In the genomic region with DNA sequence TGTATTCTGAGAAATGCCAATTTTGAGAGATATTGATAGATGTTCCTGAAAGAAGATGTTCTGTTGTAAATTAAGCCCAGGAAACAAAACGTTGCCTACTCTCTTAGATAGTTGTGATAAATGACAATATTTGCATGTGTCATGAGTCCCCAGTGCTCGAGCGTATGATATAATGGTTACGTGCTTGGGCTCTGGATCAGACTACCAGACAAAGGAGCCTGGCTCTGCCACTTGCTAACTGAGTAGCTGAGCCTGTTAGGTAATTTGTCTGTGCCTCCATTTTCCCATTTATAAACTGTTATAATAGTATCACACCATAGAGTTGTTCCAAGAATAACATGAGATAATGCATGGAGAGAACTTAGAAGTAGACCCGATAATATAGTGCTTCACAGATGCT, we compare ENCODE assay signal across 20 cellular contexts. TPM values are rescaled to one million over a fixed set of nuclear protein-coding genes. Genes with fewer than 3 reads are reported as not detected.
DNase-seq lines count a peak whose midpoint lies in the region; ATAC-seq, FAIRE-seq and TF ChIP-seq lines count a peak whose summit lies in the region.
"Had no signal": no experiment of that assay in that cellular context is flagged by ENCODE, and none has a peak within 500 bp of the region (broad histone marks: within the 10 kb centered on the region; RNA-seq: fewer than 3 reads in every experiment).

No MANE protein-coding gene starts in this region.

- H3K36me3 ChIP-seq in endocrine pancreas (ENCODE audit: control insufficient read depth, insufficient read depth, low read length), result no peaks in the 10 kb centered on the region
- no peaks in the 10 kb centered on the region for H3K36me3 ChIP-seq in naive thymus-derived CD4-positive, alpha-beta T cell (ENCODE audit: control insufficient read depth in 2 of 3, insufficient read depth in 3 of 3, low read length in 3 of 3)
- H3K36me3 ChIP-seq: BE2C had no signal

- H3K27me3 Mint-ChIP-seq in type B pancreatic cell, result no peaks in the 10 kb centered on the region
- peaks cover 4 to 30% (median 20%) of the 10 kb centered on the region in 5 donors for H3K27me3 Mint-ChIP-seq in naive thymus-derived CD4-positive, alpha-beta T cell
- peaks cover 1% of the 10 kb centered on the region for H3K27me3 Mint-ChIP-seq in activated T-helper 2 cell treated with anti-CD3 and anti-CD28 coated beads, Interferon-gamma antibody, Interleukin-2, Interleukin-4, amounts not matched to agents 10 μg/mL and 5 μg/mL and 100 μg/mL, durations not matched to agents 14 hours and 24 hours and 36 hours (ENCODE audit: low read depth)

- peak overlapping the region; percentile 80 for H3K4me3 Mint-ChIP-seq in type B pancreatic cell
- H3K4me3 Mint-ChIP-seq in naive thymus-derived CD4-positive, alpha-beta T cell, result no peak overlapping the region
- H3K4me3 Mint-ChIP-seq in activated T-helper 2 cell treated with anti-CD3 and anti-CD28 coated beads, Interferon-gamma antibody, Interleukin-2, Interleukin-4, amounts not matched to agents 10 μg/mL and 5 μg/mL and 100 μg/mL, durations not matched to agents 14 hours and 24 hours and 36 hours (ENCODE audit: low read depth), result no peak overlapping the region
- H3K4me3 Mint-ChIP-seq: HFFc6 had no signal

- intact Hi-C loops in naive thymus-derived CD4-positive, alpha-beta T cell (cut with micrococcal nuclease), result no loop called here
- intact Hi-C loops in activated T-helper 2 cell treated with anti-CD3 and anti-CD28 coated beads, Interferon-gamma antibody, Interleukin-2, Interleukin-4, amounts not matched to agents 10 μg/mL and 5 μg/mL and 100 μg/mL, durations not matched to agents 14 hours and 24 hours and 36 hours (cut with micrococcal nuclease), result no loop called here

- TF ChIP-seq POLR2A in GM12892 (IDR thresholded peaks at IDR 0.05; ENCODE audit: low read depth, low read length), result no peak

- no peaks in the 10 kb centered on the region for H3K36me3 Mint-ChIP-seq in type B pancreatic cell
- H3K36me3 Mint-ChIP-seq in naive thymus-derived CD4-positive, alpha-beta T cell, result no peaks in the 10 kb centered on the region
- H3K36me3 Mint-ChIP-seq in activated T-helper 2 cell treated with anti-CD3 and anti-CD28 coated beads, Interferon-gamma antibody, Interleukin-2, Interleukin-4, amounts not matched to agents 10 μg/mL and 5 μg/mL and 100 μg/mL, durations not matched to agents 14 hours and 24 hours and 36 hours (ENCODE audit: low read depth), result no peaks in the 10 kb centered on the region

- H3K4me1 ChIP-seq in endocrine pancreas (ENCODE audit: control insufficient read depth, insufficient read depth, low read length), result peaks cover 16% of the 10 kb centered on the region
- H3K4me1 ChIP-seq in naive thymus-derived CD4-positive, alpha-beta T cell (ENCODE audit: control insufficient read depth in 2 of 2, insufficient read depth in 2 of 2, low read length in 2 of 2), result no peaks in the 10 kb centered on the region
- H3K4me1 ChIP-seq: BE2C had no signal

- no peak overlapping the region for H3K27ac ChIP-seq in naive thymus-derived CD4-positive, alpha-beta T cell (ENCODE audit: low read depth, low read length)
- H3K27ac ChIP-seq: PC-9 had no signal

- H3K27me3 ChIP-seq in endocrine pancreas (ENCODE audit: control insufficient read depth, insufficient read depth, low read length), result no peaks in the 10 kb centered on the region
- no peaks in the 10 kb centered on the region for H3K27me3 ChIP-seq in naive thymus-derived CD4-positive, alpha-beta T cell (ENCODE audit: control insufficient read depth in 2 of 2, insufficient read depth in 2 of 2, low read length in 2 of 2)
- H3K27me3 ChIP-seq: BE2C had no signal

- no peak overlapping the region for H3K9ac ChIP-seq in endocrine pancreas (ENCODE audit: control insufficient read depth, insufficient read depth, low read length)

- DNase-seq in GM12892 (ENCODE audit: insufficient read length) (no peak), mucosa of gallbladder (ENCODE audit: low spot score) (peak; percentile 17), type B pancreatic cell (ENCODE audit: extremely low spot score, unreplicated experiment) (no peak), NCI-H2081 (lab: John Stamatoyannopoulos, UW) (no peak)
- DNase-seq in naive thymus-derived CD4-positive, alpha-beta T cell, result no peak
- DNase-seq in activated T-helper 2 cell treated with anti-CD3 and anti-CD28 coated beads, Interferon-gamma antibody, Interleukin-2, Interleukin-4, amounts not matched to agents 10 μg/mL and 5 μg/mL and 100 μg/mL, durations not matched to agents 14 hours and 24 hours and 36 hours (ENCODE audit: low spot score), result no peak
- DNase-seq: BE2C, H7, HFFc6, Kasumi-1, NCI-H1694, NCI-H446 treated with DMSO at 0.1 percent for 48 hours, NCI-H748 treated with DMSO at 0.1 percent for 48 hours, PC-9, RPMI8226, SHP77 had no signal

- CTCF ChIA-PET in naive thymus-derived CD4-positive, alpha-beta T cell (lab: Charles Lee), result no interaction called here

- POLR2A ChIA-PET in naive thymus-derived CD4-positive, alpha-beta T cell (lab: Charles Lee), result no interaction called here

- ATAC-seq in naive thymus-derived CD4-positive, alpha-beta T cell, result no peak

- no peaks in the 10 kb centered on the region for H3K4me1 Mint-ChIP-seq in type B pancreatic cell (ENCODE audit: unreplicated experiment)
- H3K4me1 Mint-ChIP-seq in naive thymus-derived CD4-positive, alpha-beta T cell, result no peaks in the 10 kb centered on the region
- H3K4me1 Mint-ChIP-seq in activated T-helper 2 cell treated with anti-CD3 and anti-CD28 coated beads, Interferon-gamma antibody, Interleukin-2, Interleukin-4, amounts not matched to agents 10 μg/mL and 5 μg/mL and 100 μg/mL, durations not matched to agents 14 hours and 24 hours and 36 hours (ENCODE audit: low read depth), result no peaks in the 10 kb centered on the region

- H3K27ac Mint-ChIP-seq in type B pancreatic cell, result peak overlapping the region; percentile 80
- H3K27ac Mint-ChIP-seq in naive thymus-derived CD4-positive, alpha-beta T cell, result no peak overlapping the region
- no peak overlapping the region for H3K27ac Mint-ChIP-seq in activated T-helper 2 cell treated with anti-CD3 and anti-CD28 coated beads, Interferon-gamma antibody, Interleukin-2, Interleukin-4, amounts not matched to agents 10 μg/mL and 5 μg/mL and 100 μg/mL, durations not matched to agents 14 hours and 24 hours and 36 hours
- H3K27ac Mint-ChIP-seq: HFFc6 had no signal

- H3K4me3 ChIP-seq in endocrine pancreas (ENCODE audit: control insufficient read depth, insufficient read depth, low read length), result peak overlapping the region; percentile 96
- H3K4me3 ChIP-seq in naive thymus-derived CD4-positive, alpha-beta T cell (ENCODE audit: low read length), result no peak overlapping the region
- H3K4me3 ChIP-seq: PC-9 had no signal

- no peaks in the 10 kb centered on the region for H3K9me3 ChIP-seq in endocrine pancreas (ENCODE audit: control insufficient read depth, low read length)
- H3K9me3 ChIP-seq in naive thymus-derived CD4-positive, alpha-beta T cell (ENCODE audit: control insufficient read depth in 2 of 3, low read length in 3 of 3), result no peaks in the 10 kb centered on the region
- H3K9me3 ChIP-seq: BE2C had no signal

- no peaks in the 10 kb centered on the region for H3K9me3 Mint-ChIP-seq in type B pancreatic cell
- peaks cover 0 to 3% (median 0%) of the 10 kb centered on the region in 11 donors for H3K9me3 Mint-ChIP-seq in naive thymus-derived CD4-positive, alpha-beta T cell
- no peaks in the 10 kb centered on the region for H3K9me3 Mint-ChIP-seq in activated T-helper 2 cell treated with anti-CD3 and anti-CD28 coated beads, Interferon-gamma antibody, Interleukin-2, Interleukin-4, amounts not matched to agents 10 μg/mL and 5 μg/mL and 100 μg/mL, durations not matched to agents 14 hours and 24 hours and 36 hours
- H3K9me3 Mint-ChIP-seq: HFFc6 had no signal

- FAIRE-seq in GM12892 (lab: Jason Lieb, UNC), result peak; percentile 51
- FAIRE-seq: GM19239 had no signal

- no peak for TF ChIP-seq CTCF in type B pancreatic cell (conservative IDR thresholded peaks at IDR 0.05)

RNA-seq across cellular contexts. Expression of a gene that starts 1.8 kb away (rescaled TPM):
- polyA plus RNA-seq in GM12892 (2012; ENCODE audit: missing spikeins), result not detected
- total RNA-seq in mucosa of gallbladder, result 34.2 TPM
- total RNA-seq in type B pancreatic cell (ENCODE audit: low replicate concordance), result 12.1 and 26.1 TPM in 2 replicates
- not detected for total RNA-seq in naive thymus-derived CD4-positive, alpha-beta T cell
- polyA plus RNA-seq in naive thymus-derived CD4-positive, alpha-beta T cell, result not detected
- not detected in 2 replicates for total RNA-seq in activated T-helper 2 cell treated with anti-CD3 and anti-CD28 coated beads, Interferon-gamma antibody, Interleukin-2, Interleukin-4, amounts not matched to agents 10 μg/mL and 5 μg/mL and 100 μg/mL, durations not matched to agents 14 hours and 24 hours and 36 hours
- total RNA-seq: A673, H7, HFFc6, MCF 10A, PC-9 had no signal

Comparison
In these comparisons a context has a peak if more than half of its experiments do, and no peak if none do; other contexts are left out.
1. RNA of a gene that starts 1.8 kb away (total RNA-seq): 34.2 TPM in mucosa of gallbladder (single experiment) and 12.1 to 26.1 TPM in type B pancreatic cell; not detected in naive thymus-derived CD4-positive, alpha-beta T cell and not detected in activated T-helper 2 cell treated with anti-CD3 and anti-CD28 coated beads, Interferon-gamma antibody, Interleukin-2, Interleukin-4, amounts not matched to agents 10 μg/mL and 5 μg/mL and 100 μg/mL, durations not matched to agents 14 hours and 24 hours and 36 hours; every median in the first group is over 10 times any median in the second.